ENCODE assay signal across 13 cellular contexts in the genomic region with DNA sequence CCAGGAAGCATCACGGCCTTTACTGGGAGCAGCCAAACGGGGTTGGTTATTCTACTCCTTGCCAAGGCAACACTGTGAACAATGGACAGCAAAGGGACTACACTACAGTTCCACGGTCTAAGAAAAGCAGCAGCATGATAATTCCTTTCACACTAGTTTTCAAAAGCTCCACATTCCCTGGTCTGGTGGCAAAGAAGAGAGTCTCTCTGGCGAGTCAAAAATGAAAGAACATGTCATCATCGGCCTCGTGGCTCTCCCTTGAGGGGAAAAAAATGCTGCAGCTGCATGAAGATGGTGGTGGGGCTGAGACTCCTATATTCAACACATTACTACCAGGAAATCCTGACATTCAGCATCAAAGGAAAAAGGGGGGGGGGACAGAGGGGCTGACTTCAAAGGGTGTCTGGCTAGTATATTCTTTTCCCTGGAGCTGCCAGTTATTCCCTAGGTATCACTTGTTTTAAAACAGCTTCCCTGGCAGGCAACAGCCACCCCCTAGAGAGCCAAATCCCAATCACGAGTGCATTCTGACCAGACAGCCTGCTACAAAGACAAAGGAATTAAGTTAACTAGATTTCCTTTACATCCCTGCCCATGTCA. TPM values are rescaled to one million over a fixed set of nuclear protein-coding genes. Genes with fewer than 3 reads are reported as not detected.
DNase-seq lines count a peak whose midpoint lies in the region; ATAC-seq and TF ChIP-seq lines count a peak whose summit lies in the region.
"Had no signal": no experiment of that assay in that cellular context is flagged by ENCODE, and none has a peak within 500 bp of the region (broad histone marks: within the 10 kb centered on the region; RNA-seq: fewer than 3 reads in every experiment).

No MANE protein-coding gene starts in this region.

- H3K4me3 ChIP-seq in BE2C (ENCODE audit: low read depth, low read length) (peak overlapping the region; percentile 6; the same call in 1 of the 2 replicates), spleen (no peak overlapping the region)
- H3K4me3 ChIP-seq: lung had no signal

- no peak overlapping the region for H3K27ac ChIP-seq in spleen

- 53 to 69% (median 65%) methylated on average over 7 of the region's 7 CpGs for WGBS in spleen, 5 donors

- intact Hi-C loops in spleen (cut with DNase I; ENCODE audit: low total_unique reads) = no loop called here

- H3K9me3 ChIP-seq in BE2C (no peaks in the 10 kb centered on the region), spleen (no peaks in the 10 kb centered on the region)

- DNase-seq in BE2C = peak; percentile 47
- DNase-seq in LHCN-M2 (ENCODE audit: low read depth) = peak; percentile 31
- DNase-seq in fibroblast of gingiva (ENCODE audit: low read depth) = peak; percentile 30
- peak; percentile 70 for DNase-seq in pons (ENCODE audit: low spot score)
- no peak for DNase-seq in SW 1271 (lab: John Stamatoyannopoulos, UW)
- no peak for DNase-seq in stimulated activated naive CD4-positive, alpha-beta T cell treated with Interleukin-2 at 50 U/mL for 16 hours (lab: John Stamatoyannopoulos, UW)
- DNase-seq in spleen = no peak
- DNase-seq: activated CD4-positive, alpha-beta T cell treated with anti-CD3 and anti-CD28 coated beads for 48 hours; NCI-H1092 treated with DMSO at 0.1 percent for 48 hours had no signal

- H3K4me1 ChIP-seq in BE2C (peaks cover 21% of the 10 kb centered on the region), spleen (no peaks in the 10 kb centered on the region)

- TF ChIP-seq CTCF in BE2C (IDR thresholded peaks at IDR 0.05; ENCODE audit: low read depth, low read length) (no peak), spleen (IDR thresholded peaks at IDR 0.05 in 8 of 11, conservative IDR thresholded peaks at IDR 0.05 in 3 of 11) (no peak)

- no peaks in the 10 kb centered on the region for H3K27me3 ChIP-seq in BE2C
- H3K27me3 ChIP-seq in spleen (replicated peaks in 1 of 7) = no peaks in the 10 kb centered on the region

- peaks cover 7% of the 10 kb centered on the region; the same call in 1 of the 2 replicates for H3K36me3 ChIP-seq in BE2C
- H3K36me3 ChIP-seq in spleen = peaks cover 0 to 100% (median 69%) of the 10 kb centered on the region in 6 donors

- no peak for TF ChIP-seq POLR2A in spleen (IDR thresholded peaks at IDR 0.05)

- no peak for ATAC-seq in HG03196 (IDR thresholded peaks at IDR 0.05; ENCODE audit: unreplicated experiment)

RNA-seq across cellular contexts. Expression of a gene that starts 49.1 kb away (rescaled TPM):
- 17.0 TPM for polyA plus RNA-seq in BE2C (2012; ENCODE audit: insufficient read depth, insufficient read length, low read depth)
- total RNA-seq in LHCN-M2 (2014; rRNA removed) (40.2 and 47.6 TPM in 2 replicates), spleen (10 to 100 TPM; 29.5 to 71.9 (median 56.1) TPM)
- 13.4 TPM for polyA plus RNA-seq in LHCN-M2 (2012)
- 10 to 100 TPM in 2 of 3 donors, 1 to 10 TPM in 1; 8.0 to 11.8 (median 10.4) TPM for polyA plus RNA-seq in spleen

RNA-seq across cellular contexts. Expression of a gene that starts 54.6 kb away (rescaled TPM):
- polyA plus RNA-seq in BE2C (2012; ENCODE audit: insufficient read depth, insufficient read length, low read depth) = not detected
- total RNA-seq in LHCN-M2 (2014; rRNA removed) (not detected in 2 replicates), spleen (1 to 10 TPM; 1.0 to 4.0 (median 2.1) TPM)
- not detected for polyA plus RNA-seq in LHCN-M2 (2012)
- not detected for polyA plus RNA-seq in spleen
- total RNA-seq: Daoy, OCI-LY7 had no signal

Comparison
In these comparisons a context has a peak if more than half of its experiments do, and no peak if none do; other contexts are left out.
1. DNase-seq: peak in BE2C (single experiment), LHCN-M2 (single experiment), fibroblast of gingiva (single experiment) and pons (single experiment); none in SW 1271 (0 of 2), stimulated activated naive CD4-positive, alpha-beta T cell treated with Interleukin-2 at 50 U/mL for 16 hours (single experiment) and spleen (single experiment).